28 cellular contexts compared by ENCODE assay signal in genomic region chr17:77901476-77901875, GRCh38.
"Had no signal": no experiment of that assay in that cellular context is flagged by ENCODE, and none has a peak within 500 bp of the region (broad histone marks: within the 10 kb centered on the region; RNA-seq: fewer than 3 reads in every experiment).

No MANE protein-coding gene starts in this region.

- H3K4me3 ChIP-seq: adrenal gland, SK-N-MC had no signal

- H3K36me3 Mint-ChIP-seq: activated CD4-positive, alpha-beta memory T cell treated with anti-CD3 and anti-CD28 coated beads for 36 hours; activated naive CD8-positive, alpha-beta T cell; T-cell had no signal

- H3K4me3 Mint-ChIP-seq: activated CD4-positive, alpha-beta memory T cell treated with anti-CD3 and anti-CD28 coated beads for 36 hours; activated CD4-positive, alpha-beta T cell treated with anti-CD3 and anti-CD28 coated beads, Interleukin-2, amount 10 ng/mL, durations not matched to agents 7 days and 5 days; activated naive CD4-positive, alpha-beta T cell treated with anti-CD3 and anti-CD28 coated beads for 36 hours; activated naive CD8-positive, alpha-beta T cell; activated T-cell treated with anti-CD3 and anti-CD28 coated beads, Interleukin-2, amount 50 U/mL, for 4 hours; T-cell had no signal

- ATAC-seq: activated T-cell treated with anti-CD3 and anti-CD28 coated beads, Interleukin-2, amount 50 U/mL, for 4 hours; Right ventricle myocardium inferior; T-cell had no signal

- H3K4me2 ChIP-seq: KMS-11 had no signal

- H3K4me1 ChIP-seq: adrenal gland had no signal

- FAIRE-seq: bronchial epithelial cell, TTC549 had no signal

- H3K9me3 Mint-ChIP-seq: activated CD4-positive, alpha-beta memory T cell treated with anti-CD3 and anti-CD28 coated beads for 36 hours; activated CD4-positive, alpha-beta T cell treated with anti-CD3 and anti-CD28 coated beads, Interleukin-2, amount 10 ng/mL, durations not matched to agents 7 days and 5 days; activated naive CD4-positive, alpha-beta T cell treated with anti-CD3 and anti-CD28 coated beads for 36 hours; activated T-cell treated with anti-CD3 and anti-CD28 coated beads, Interleukin-2, amount 50 U/mL, for 4 hours; T-cell had no signal

- H3K27me3 Mint-ChIP-seq: activated naive CD8-positive, alpha-beta T cell; T-cell had no signal

- DNase-seq: activated CD4-positive, alpha-beta memory T cell treated with anti-CD3 and anti-CD28 coated beads for 36 hours; activated CD4-positive, alpha-beta T cell treated with anti-CD3 and anti-CD28 coated beads, Interleukin-2, amount 10 ng/mL, durations not matched to agents 7 days and 5 days; activated CD4-positive, CD25-positive, alpha-beta regulatory T cell; activated CD8-positive, alpha-beta memory T cell treated with anti-CD3 and anti-CD28 coated beads for 24 hours; activated effector memory CD4-positive, alpha-beta T cell treated with anti-CD3 and anti-CD28 coated beads, Interleukin-2, amount 50 U/mL, for 16 hours; activated naive CD4-positive, alpha-beta T cell treated with anti-CD3 and anti-CD28 coated beads for 36 hours; activated T-cell treated with anti-CD3 and anti-CD28 coated beads, Interleukin-2, amount 50 U/mL, for 4 hours; adrenal gland; anterior cingulate cortex; central memory CD4-positive, alpha-beta T cell; MV-4-11; NCI-H1092 treated with DMSO at 0.1 percent for 48 hours; NCI-H1417 treated with DMSO at 0.1 percent for 48 hours; NCI-H1694; NCI-H2029; NCI-H2107; NCI-H510A treated with DMSO at 0.1 percent for 48 hours; RPMI8226; T-cell; T-helper 2 cell; T1000 had no signal

- H3K27ac Mint-ChIP-seq: activated CD4-positive, alpha-beta memory T cell treated with anti-CD3 and anti-CD28 coated beads for 36 hours; activated CD4-positive, alpha-beta T cell treated with anti-CD3 and anti-CD28 coated beads, Interleukin-2, amount 10 ng/mL, durations not matched to agents 7 days and 5 days; activated naive CD4-positive, alpha-beta T cell treated with anti-CD3 and anti-CD28 coated beads for 36 hours; activated naive CD8-positive, alpha-beta T cell had no signal

- H3K27ac ChIP-seq: adrenal gland, KMS-11, SK-N-MC, VCaP had no signal

- H3K36me3 ChIP-seq: adrenal gland had no signal

- H3K9ac ChIP-seq: KMS-11 had no signal

- H3K9me3 ChIP-seq: adrenal gland had no signal
